ENCODE assay signal across 25 cellular contexts in genomic region chr13:76086729-76087128, GRCh38.
"Had no signal": no experiment of that assay in that cellular context is flagged by ENCODE, and none has a peak within 500 bp of the region (broad histone marks: within the 10 kb centered on the region; RNA-seq: fewer than 3 reads in every experiment).

No MANE protein-coding gene starts in this region.

- H3K27me3 ChIP-seq: adrenal gland, breast epithelium had no signal

- H3K4me3 Mint-ChIP-seq: activated CD4-positive, alpha-beta memory T cell treated with anti-CD3 and anti-CD28 coated beads, Interleukin-2, amount 10 ng/mL, durations not matched to agents 7 days and 5 days; activated CD4-positive, alpha-beta T cell treated with anti-CD3 and anti-CD28 coated beads for 36 hours; activated naive CD8-positive, alpha-beta T cell treated with anti-CD3 and anti-CD28 coated beads, Interleukin-2, amount 10 ng/mL, durations not matched to agents 7 days and 5 days; T-cell had no signal

- DNase-seq: activated CD4-positive, alpha-beta memory T cell treated with anti-CD3 and anti-CD28 coated beads, Interleukin-2, amount 10 ng/mL, durations not matched to agents 7 days and 5 days; activated CD4-positive, alpha-beta T cell treated with anti-CD3 and anti-CD28 coated beads for 36 hours; activated CD4-positive, alpha-beta T cell treated with anti-CD3 and anti-CD28 coated beads, Interleukin-2, amount 50 U/mL, for 1 hour; activated naive CD4-positive, alpha-beta T cell treated with anti-CD3 and anti-CD28 coated beads, Interleukin-2, amount 50 U/mL, for 16 hours; activated naive CD8-positive, alpha-beta T cell treated with anti-CD3 and anti-CD28 coated beads, Interleukin-2, amount 10 ng/mL, durations not matched to agents 7 days and 5 days; activated T-cell treated with anti-CD3 and anti-CD28 coated beads for 4 hours; activated T-cell treated with anti-CD3 and anti-CD28 coated beads, Interleukin-2, amount 50 U/mL, for 48 hours; adrenal gland; anterior cingulate cortex; caudate nucleus; Kasumi-1; NCI-H1048; NCI-H146; NCI-H1930; NCI-H2171 treated with DMSO at 0.1 percent for 48 hours; NCI-H226; NCI-H526; NCI-H774; SIG-M5; T-cell; T-helper 2 cell; T1000 had no signal

- H3K27me3 Mint-ChIP-seq: activated CD4-positive, alpha-beta memory T cell treated with anti-CD3 and anti-CD28 coated beads, Interleukin-2, amount 10 ng/mL, durations not matched to agents 7 days and 5 days; activated CD4-positive, alpha-beta T cell treated with anti-CD3 and anti-CD28 coated beads for 36 hours; activated naive CD8-positive, alpha-beta T cell treated with anti-CD3 and anti-CD28 coated beads, Interleukin-2, amount 10 ng/mL, durations not matched to agents 7 days and 5 days; T-cell had no signal

- H3K9me3 ChIP-seq: adrenal gland had no signal

- H3K4me1 Mint-ChIP-seq: activated CD4-positive, alpha-beta memory T cell treated with anti-CD3 and anti-CD28 coated beads, Interleukin-2, amount 10 ng/mL, durations not matched to agents 7 days and 5 days; activated CD4-positive, alpha-beta T cell treated with anti-CD3 and anti-CD28 coated beads for 36 hours; activated naive CD8-positive, alpha-beta T cell treated with anti-CD3 and anti-CD28 coated beads, Interleukin-2, amount 10 ng/mL, durations not matched to agents 7 days and 5 days; T-cell had no signal

- H3K4me3 ChIP-seq: adrenal gland, breast epithelium had no signal

- H3K27ac ChIP-seq: adrenal gland, breast epithelium, VCaP had no signal

- H3K4me1 ChIP-seq: adrenal gland, breast epithelium had no signal

- ATAC-seq: activated CD4-positive, alpha-beta T cell treated with anti-CD3 and anti-CD28 coated beads for 36 hours; T-cell had no signal

- H3K36me3 Mint-ChIP-seq: activated naive CD8-positive, alpha-beta T cell treated with anti-CD3 and anti-CD28 coated beads, Interleukin-2, amount 10 ng/mL, durations not matched to agents 7 days and 5 days; T-cell had no signal

- H3K36me3 ChIP-seq: adrenal gland, breast epithelium had no signal

- H3K27ac Mint-ChIP-seq: activated CD4-positive, alpha-beta memory T cell treated with anti-CD3 and anti-CD28 coated beads, Interleukin-2, amount 10 ng/mL, durations not matched to agents 7 days and 5 days; activated CD4-positive, alpha-beta T cell treated with anti-CD3 and anti-CD28 coated beads for 36 hours; activated naive CD8-positive, alpha-beta T cell treated with anti-CD3 and anti-CD28 coated beads, Interleukin-2, amount 10 ng/mL, durations not matched to agents 7 days and 5 days; activated T-helper 2 cell treated with anti-CD3 and anti-CD28 coated beads, Interferon-gamma antibody, Interleukin-2, Interleukin-4, amounts not matched to agents 10 μg/mL and 5 μg/mL and 100 μg/mL, durations not matched to agents 14 hours and 24 hours and 36 hours; T-cell had no signal
